Comparison of ENCODE assay signal across 11 cellular contexts in genomic region chr6:30818426-30818841, GRCh38.
DNase-seq lines count a peak whose midpoint lies in the region; ATAC-seq, FAIRE-seq and TF ChIP-seq lines count a peak whose summit lies in the region.
"Had no signal": no experiment of that assay in that cellular context is flagged by ENCODE, and none has a peak within 500 bp of the region (broad histone marks: within the 10 kb centered on the region; RNA-seq: fewer than 3 reads in every experiment).

No MANE protein-coding gene starts in this region.

- H3K4me1 Mint-ChIP-seq in mesothelial cell of epicardium = peaks cover 48% of the 10 kb centered on the region

- POLR2A ChIA-PET in HEK293 (lab: Yijun Ruan, JAX) = interaction anchor here (0.9 to 2.9 kb wide), 4 partner anchors 30 to 75 kb away, joined by 3 to 12 read pairs (median 6); partner anchors contain the start of gene IER3

- no peaks in the 10 kb centered on the region for H3K9me3 ChIP-seq in HEK293 (ENCODE audit: control insufficient read depth, insufficient read depth, low read depth, low read length)
- H3K9me3 ChIP-seq: body of pancreas, SJCRH30 had no signal

- no peak for FAIRE-seq in GM19239 (lab: Jason Lieb, UNC)

- H3K27ac ChIP-seq in HEK293 (ENCODE audit: extremely low read depth, low read depth, low read length) = no peak overlapping the region
- H3K27ac ChIP-seq: SJCRH30 had no signal

- H3K36me3 Mint-ChIP-seq in mesothelial cell of epicardium = no peaks in the 10 kb centered on the region

- no peaks in the 10 kb centered on the region for H3K36me3 ChIP-seq in HEK293 (ENCODE audit: control insufficient read depth in 2 of 2, insufficient read depth in 1 of 2, low read length in 2 of 2)
- H3K36me3 ChIP-seq: SJCRH30 had no signal

- no peak overlapping the region for H3K4me3 Mint-ChIP-seq in mesothelial cell of epicardium
- H3K4me3 Mint-ChIP-seq: IgD-negative memory B cell had no signal

- H3K4me3 ChIP-seq in HEK293 (ENCODE audit: low read depth, low read length) = no peak overlapping the region
- H3K4me3 ChIP-seq: body of pancreas, SJCRH30 had no signal

- no peak for TF ChIP-seq CTCF in HEK293 (tag by site-specific recombination; IDR thresholded peaks at IDR 0.05)
- no peak for TF ChIP-seq CTCF in mesothelial cell of epicardium (IDR thresholded peaks at IDR 0.05; ENCODE audit: unreplicated experiment)

- peak overlapping the region; percentile 97 for H3K27ac Mint-ChIP-seq in mesothelial cell of epicardium
- H3K27ac Mint-ChIP-seq: IgD-negative memory B cell had no signal

- peak; percentile 49 for DNase-seq in AG08396 (ENCODE audit: low spot score)
- DNase-seq in astrocyte of the hippocampus (ENCODE audit: low read depth, low spot score) = peak; percentile 32
- no peak for DNase-seq in mesothelial cell of epicardium (ENCODE audit: low spot score in 2 of 2, unreplicated experiment in 2 of 2)
- no peak for DNase-seq in GM19239 (ENCODE audit: insufficient read length, low spot score)
- DNase-seq: body of pancreas, SJCRH30 had no signal

- H3K4me1 ChIP-seq in HEK293 (ENCODE audit: control insufficient read depth, insufficient read depth, low read length) = peaks cover 9% of the 10 kb centered on the region; the same call in 1 of the 2 replicates

- ATAC-seq in HG03108 (IDR thresholded peaks at IDR 0.05; ENCODE audit: unreplicated experiment) = no peak
- no peak for ATAC-seq in GM19467 (IDR thresholded peaks at IDR 0.05; ENCODE audit: unreplicated experiment)
- ATAC-seq in GM19324 (IDR thresholded peaks at IDR 0.05; ENCODE audit: low FRiP score, unreplicated experiment) = no peak
- ATAC-seq: body of pancreas had no signal

- H3K9me3 Mint-ChIP-seq in mesothelial cell of epicardium = no peaks in the 10 kb centered on the region
- H3K9me3 Mint-ChIP-seq: IgD-negative memory B cell had no signal

- no peaks in the 10 kb centered on the region for H3K27me3 Mint-ChIP-seq in mesothelial cell of epicardium (ENCODE audit: low read depth)

- CTCF ChIA-PET in HEK293 (lab: Yijun Ruan, JAX) = interaction anchor here (0.5 to 5.6 kb wide), 12 partner anchors 7 to 261 kb away, joined by 3 to 43 read pairs (median 4); partner anchors contain the start of genes DHX16 and FLOT1

TF ChIP-seq in HEK293, 187 proteins besides CTCF, POLR2A, EP300 and RAD21:
- TF ChIP-seq ZBTB17 (tag by site-specific recombination; IDR thresholded peaks at IDR 0.05) = peak; percentile 32; the same call in 1 of the 2 replicates
- no peak for TF ChIP-seq REST (tag by site-specific recombination; IDR thresholded peaks at IDR 0.05)
- TF ChIP-seq PRDM1 (tag by site-specific recombination; IDR thresholded peaks at IDR 0.05) = peak; percentile 66
- TF ChIP-seq ZNF629 (tag by site-specific recombination; IDR thresholded peaks at IDR 0.05) = 0 out of 2 replicates have a peak, but pooled peaks have one; percentile 13
- 0 out of 2 replicates have a peak, but pooled peaks have one; percentile 18 for TF ChIP-seq ZEB2 (tag by site-specific recombination; IDR thresholded peaks at IDR 0.05)

Comparison
In these comparisons a context has a peak if more than half of its experiments do, and no peak if none do; other contexts are left out.
1. DNase-seq: peak in AG08396 (single experiment) and astrocyte of the hippocampus (single experiment); none in mesothelial cell of epicardium (0 of 2) and GM19239 (single experiment).